In the genomic region with DNA sequence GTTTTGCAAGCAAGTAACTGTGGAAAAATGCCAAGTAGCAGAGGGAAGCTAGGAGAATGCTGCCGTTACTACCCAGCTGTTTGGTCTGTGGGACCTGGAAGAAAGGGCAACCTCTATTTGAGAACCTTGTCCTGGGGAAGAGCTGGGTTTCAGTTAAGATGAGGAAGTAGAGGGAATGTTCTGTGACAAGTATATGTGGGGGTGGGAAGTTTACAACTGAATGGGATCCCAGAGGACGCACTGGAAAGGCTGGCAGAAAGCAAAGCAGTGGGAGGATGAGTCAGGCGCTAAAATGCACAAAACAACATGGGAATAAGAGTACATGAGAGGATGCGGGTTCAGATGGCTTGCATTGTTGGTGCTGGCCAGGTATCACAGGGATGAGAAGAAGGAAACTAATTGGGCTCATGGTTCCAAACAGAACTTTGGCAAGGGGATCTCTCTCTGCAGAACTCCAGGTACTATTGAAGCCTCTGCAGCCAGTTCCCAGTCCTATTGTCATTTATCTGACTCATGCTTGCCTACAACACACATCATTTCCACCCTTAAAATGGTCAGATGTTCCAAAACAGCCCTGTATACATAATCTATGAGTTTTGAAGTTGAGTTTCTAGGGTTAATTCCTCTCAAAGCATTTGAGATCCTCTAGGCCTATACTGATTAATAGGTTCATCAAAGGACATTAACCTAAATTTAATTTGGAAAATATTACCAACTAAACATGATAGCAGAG, we compare ENCODE assay signal across 16 cellular contexts.
A peak's percentile ranks its signal among the peaks of the same experiment; 100 is the strongest.
DNase-seq lines count a peak whose midpoint lies in the region; ATAC-seq, FAIRE-seq and TF ChIP-seq lines count a peak whose summit lies in the region.
"Had no signal": no experiment of that assay in that cellular context is flagged by ENCODE, and none has a peak within 500 bp of the region (broad histone marks: within the 10 kb centered on the region; RNA-seq: fewer than 3 reads in every experiment).

No MANE protein-coding gene starts in this region.

- intact Hi-C loops in CD8-positive, alpha-beta T cell (cut with DNase I, micrococcal nuclease), result loop anchor here in 1 of 2 experiments (10.0 kb wide), 1 partner anchor 51 kb away; no protein-coding TSS in a partner anchor

- POLR2A ChIA-PET in H1 (lab: Charles Lee; ENCODE audit: partially characterized antibody), result no interaction called here
- POLR2A ChIA-PET in CD8-positive, alpha-beta T cell (lab: Charles Lee), result no interaction called here

- H3K36me3 ChIP-seq in BLaER1 (no peaks in the 10 kb centered on the region; the same call in 1 of the 2 replicates), H1 (ENCODE audit: control insufficient read depth in 2 of 4, insufficient read depth in 4 of 4, low read length in 3 of 4) (no peaks in the 10 kb centered on the region), trophoblast cell (ENCODE audit: control insufficient read depth in 1 of 2, insufficient read depth in 2 of 2, low read length in 2 of 2) (no peaks in the 10 kb centered on the region)
- no peaks in the 10 kb centered on the region for H3K36me3 ChIP-seq in CD8-positive, alpha-beta T cell (ENCODE audit: insufficient read depth, low read length)

- peaks cover 25% of the 10 kb centered on the region for H3K9me3 ChIP-seq in BLaER1
- 0 out of 4 replicates have a peak, but pooled peaks cover 0 to 3% of the 10 kb centered on the region in 2 experiments for H3K9me3 ChIP-seq in H1 (ENCODE audit: insufficient read depth in 2 of 2, low read depth in 1 of 2, low read length in 1 of 2)
- no peaks in the 10 kb centered on the region for H3K9me3 ChIP-seq in CD8-positive, alpha-beta T cell (ENCODE audit: low read length)
- H3K9me3 ChIP-seq in trophoblast cell (ENCODE audit: insufficient read depth, low read depth, low read length), result no peaks in the 10 kb centered on the region

- H3K79me1 ChIP-seq in H1 (ENCODE audit: low read depth, low read length), result no peaks in the 10 kb centered on the region
- H3K79me1 ChIP-seq in trophoblast cell (ENCODE audit: low read length), result no peaks in the 10 kb centered on the region

- H3K4ac ChIP-seq in H1 (replicated peaks; ENCODE audit: insufficient read length, low read depth, low read length), result no peak overlapping the region
- H3K4ac ChIP-seq in trophoblast cell (ENCODE audit: low read depth, low read length), result no peak overlapping the region

- H3K56ac ChIP-seq in H1 (replicated peaks; ENCODE audit: insufficient read length, low read depth, low read length), result no peak overlapping the region

- H3K27me3 ChIP-seq in BLaER1, result no peaks in the 10 kb centered on the region
- no peaks in the 10 kb centered on the region for H3K27me3 ChIP-seq in H1 (replicated peaks in 1 of 4; ENCODE audit: control insufficient read depth in 3 of 4, extremely low read depth in 1 of 4, insufficient read depth in 3 of 4, low read length in 3 of 4)
- no peaks in the 10 kb centered on the region for H3K27me3 ChIP-seq in CD8-positive, alpha-beta T cell (ENCODE audit: insufficient read depth, low read length)
- H3K27me3 ChIP-seq in trophoblast cell (ENCODE audit: insufficient read depth, low read length), result no peaks in the 10 kb centered on the region

- H2AK5ac ChIP-seq in H1 (ENCODE audit: low read depth, low read length) (no peak overlapping the region), trophoblast cell (ENCODE audit: low read length) (no peak overlapping the region)

- no peak overlapping the region for H3K4me3 Mint-ChIP-seq in CD8-positive, alpha-beta T cell
- H3K4me3 Mint-ChIP-seq in activated CD8-positive, alpha-beta memory T cell treated with anti-CD3 and anti-CD28 coated beads, Interleukin-2, amount 10 ng/mL, durations not matched to agents 7 days and 5 days, result no peak overlapping the region
- H3K4me3 Mint-ChIP-seq: central memory CD8-positive, alpha-beta T cell; stimulated activated memory B cell treated with anti-CD40 and anti-IgM and Interleukin-4, amounts not matched to agents 10 μg/mL and 1 μg/mL and 100 μg/mL, for 72 hours had no signal

- no peak overlapping the region for H4K8ac ChIP-seq in H1 (ENCODE audit: extremely low read depth, insufficient read depth, low read length)
- no peak overlapping the region for H4K8ac ChIP-seq in trophoblast cell (ENCODE audit: low read depth, low read length)

- H3K79me2 ChIP-seq in H1 (ENCODE audit: control insufficient read depth in 1 of 2, insufficient read depth in 2 of 2, low read length in 2 of 2) (no peaks in the 10 kb centered on the region), trophoblast cell (ENCODE audit: control insufficient read depth, insufficient read depth, low read length, poor library complexity) (no peaks in the 10 kb centered on the region)

- H3K27ac ChIP-seq in BLaER1 (peak overlapping the region; percentile 91), H1 (ENCODE audit: low read depth, low read length) (no peak overlapping the region), trophoblast cell (ENCODE audit: low read depth, low read length) (no peak overlapping the region)
- no peak overlapping the region for H3K27ac ChIP-seq in CD8-positive, alpha-beta T cell (ENCODE audit: low read depth, low read length)

- no peak overlapping the region; the same call in 1 of the 2 replicates for H2BK15ac ChIP-seq in H1 (ENCODE audit: low read length)

- H2BK5ac ChIP-seq in H1 (ENCODE audit: low read depth, low read length) (peak overlapping the region; percentile 38; the same call in 1 of the 2 replicates), trophoblast cell (ENCODE audit: low read depth, low read length, poor library complexity) (no peak overlapping the region)

- H3K9me3 Mint-ChIP-seq in CD8-positive, alpha-beta T cell, result no peaks in the 10 kb centered on the region
- H3K9me3 Mint-ChIP-seq in activated CD8-positive, alpha-beta memory T cell treated with anti-CD3 and anti-CD28 coated beads, Interleukin-2, amount 10 ng/mL, durations not matched to agents 7 days and 5 days (ENCODE audit: low read depth), result no peaks in the 10 kb centered on the region
- H3K9me3 Mint-ChIP-seq: central memory CD8-positive, alpha-beta T cell; stimulated activated memory B cell treated with anti-CD40 and anti-IgM and Interleukin-4, amounts not matched to agents 10 μg/mL and 1 μg/mL and 100 μg/mL, for 72 hours had no signal

- H3K23me2 ChIP-seq in H1 (ENCODE audit: low read depth, low read length), result no peaks in the 10 kb centered on the region

- CTCF ChIA-PET in H1 (lab: Charles Lee; ENCODE audit: partially characterized antibody), result interaction anchor here (0.7 kb wide), 1 partner anchor 13 kb away, joined by 3 read pairs; no protein-coding TSS in a partner anchor
- CTCF ChIA-PET in CD8-positive, alpha-beta T cell (lab: Charles Lee), result no interaction called here
- CTCF ChIA-PET in activated CD8-positive, alpha-beta memory T cell treated with anti-CD3 and anti-CD28 coated beads, Interleukin-2, amount 10 ng/mL, durations not matched to agents 7 days and 5 days (lab: Charles Lee), result no interaction called here

- H2BK20ac ChIP-seq in H1 (ENCODE audit: low read length), result no peak overlapping the region; the same call in 1 of the 2 replicates

- H3K9ac ChIP-seq in BLaER1 (peak overlapping the region; percentile 77; the same call in 1 of the 2 replicates), H1 (replicated peaks in 1 of 4; ENCODE audit: extremely low read depth in 1 of 4, low read depth in 3 of 4, low read length in 3 of 4) (no peak overlapping the region), trophoblast cell (ENCODE audit: low read length) (no peak overlapping the region)

- H3K23ac ChIP-seq in H1 (ENCODE audit: insufficient read length), result no peak overlapping the region
- no peak overlapping the region for H3K23ac ChIP-seq in trophoblast cell (ENCODE audit: low read length)

- DNase-seq in LHCN-M2 (ENCODE audit: low read depth) (peak; percentile 82), H1 (ENCODE audit: low read depth in 1 of 2, low spot score in 2 of 2) (no peak), myocyte (ENCODE audit: low read depth) (peak; percentile 62), trophoblast cell (no peak)
- DNase-seq in CD8-positive, alpha-beta T cell, result no peak
- no peak for DNase-seq in activated CD8-positive, alpha-beta memory T cell treated with anti-CD3 and anti-CD28 coated beads, Interleukin-2, amount 10 ng/mL, durations not matched to agents 7 days and 5 days
- DNase-seq: activated CD4-positive, alpha-beta T cell treated with anti-CD3 and anti-CD28 coated beads for 1 hour; C1 segment of cervical spinal cord; GF-D8; kidney; NCI-H1436 had no signal

- TF ChIP-seq RAD21 in H1 (IDR thresholded peaks at IDR 0.05 in 1 of 2, conservative IDR thresholded peaks at IDR 0.05 in 1 of 2; ENCODE audit: low read depth in 2 of 2, low read length in 2 of 2), result no peak

- no peak for TF ChIP-seq POLR2A in H1 (IDR thresholded peaks at IDR 0.05; ENCODE audit: control extremely low read depth in 1 of 2, low read depth in 2 of 2, low read length in 2 of 2)

- no peak for FAIRE-seq in H1 (lab: Jason Lieb, UNC)
- FAIRE-seq: kidney had no signal

- H3K4me1 ChIP-seq in BLaER1 (peaks cover 94% of the 10 kb centered on the region), H1 (replicated peaks in 1 of 4; ENCODE audit: control insufficient read depth in 3 of 4, insufficient read depth in 4 of 4, low read length in 3 of 4) (peaks cover 4 to 24% (median 20%) of the 10 kb centered on the region in 4 experiments), trophoblast cell (ENCODE audit: control insufficient read depth in 1 of 2, insufficient read depth in 2 of 2, low read length in 2 of 2) (peaks cover 0 to 9% of the 10 kb centered on the region in 2 experiments)
- peaks cover 36% of the 10 kb centered on the region for H3K4me1 ChIP-seq in CD8-positive, alpha-beta T cell (ENCODE audit: insufficient read depth, low read length)

- H4K5ac ChIP-seq in H1 (ENCODE audit: insufficient read length, low read depth, low read length), result no peak overlapping the region

- no peaks in the 10 kb centered on the region for H4K20me1 ChIP-seq in BLaER1
- no peaks in the 10 kb centered on the region for H4K20me1 ChIP-seq in H1 (replicated peaks in 1 of 2; ENCODE audit: control insufficient read depth in 1 of 2, insufficient read depth in 2 of 2, low read length in 2 of 2)

- H3K18ac ChIP-seq in H1 (ENCODE audit: extremely low read depth, low read length), result peak overlapping the region; percentile 16; the same call in 1 of the 2 replicates
- H3K18ac ChIP-seq in trophoblast cell (ENCODE audit: low read length), result no peak overlapping the region

- no peak overlapping the region for H4K91ac ChIP-seq in H1 (replicated peaks; ENCODE audit: insufficient read length, low read length)
- no peak overlapping the region for H4K91ac ChIP-seq in trophoblast cell (ENCODE audit: low read depth, low read length)

- ATAC-seq in CD8-positive, alpha-beta T cell, result no peak
- ATAC-seq in HG02884 (IDR thresholded peaks at IDR 0.05; ENCODE audit: unreplicated experiment), result no peak
- ATAC-seq in activated CD8-positive, alpha-beta memory T cell treated with anti-CD3 and anti-CD28 coated beads, Interleukin-2, amount 10 ng/mL, durations not matched to agents 7 days and 5 days, result no peak
- ATAC-seq: esophagus mucosa; stimulated activated memory B cell treated with anti-CD40 and anti-IgM and Interleukin-4, amounts not matched to agents 10 μg/mL and 1 μg/mL and 100 μg/mL, for 72 hours had no signal

- H3K4me2 ChIP-seq in BLaER1 (peak overlapping the region; percentile 79), H1 (ENCODE audit: insufficient read depth in 1 of 2, low read depth in 2 of 2, low read length in 2 of 2) (peak overlapping the region in 1 of 2 experiments; percentile 40; a peak in 2 of 4 replicates), trophoblast cell (ENCODE audit: low read length) (no peak overlapping the region)

- no peak overlapping the region for H2BK120ac ChIP-seq in H1 (replicated peaks; ENCODE audit: low read depth, low read length)
- no peak overlapping the region for H2BK120ac ChIP-seq in trophoblast cell (ENCODE audit: insufficient read depth, low read length, poor library complexity)

- WGBS in H1 (ENCODE audit: extremely low coverage in 1 of 2, insufficient coverage in 1 of 2, insufficient read length in 1 of 2, insufficient replicate concordance in 2 of 2, low coverage in 1 of 2, low lambda C conversion rate in 2 of 2, missing lambda C conversion rate in 1 of 2), 2 experiments, result 73% methylated on average over 4 of the region's 4 CpGs; no CpG with 5 or more reads in 1 of the 2 experiments
- WGBS in trophoblast cell (ENCODE audit: extremely low coverage, insufficient coverage, insufficient read length), result no CpG with 5 or more reads among the region's 4 CpGs

- H3K4me3 ChIP-seq in BLaER1 (peak overlapping the region; percentile 29; the same call in 1 of the 2 replicates), H1 (ENCODE audit: extremely low read depth in 1 of 4, insufficient read depth in 2 of 4, low read depth in 3 of 4, low read length in 4 of 4) (no peak overlapping the region), trophoblast cell (ENCODE audit: low read depth, low read length) (no peak overlapping the region)
- no peak overlapping the region for H3K4me3 ChIP-seq in CD8-positive, alpha-beta T cell (ENCODE audit: low read depth, low read length)

- H3K4me1 Mint-ChIP-seq in CD8-positive, alpha-beta T cell (ENCODE audit: low read depth), result peaks cover 29% of the 10 kb centered on the region
- H3K4me1 Mint-ChIP-seq in activated CD8-positive, alpha-beta memory T cell treated with anti-CD3 and anti-CD28 coated beads, Interleukin-2, amount 10 ng/mL, durations not matched to agents 7 days and 5 days, result peaks cover 4% of the 10 kb centered on the region

- no peak overlapping the region for H3K27ac Mint-ChIP-seq in CD8-positive, alpha-beta T cell
- H3K27ac Mint-ChIP-seq in activated CD8-positive, alpha-beta memory T cell treated with anti-CD3 and anti-CD28 coated beads, Interleukin-2, amount 10 ng/mL, durations not matched to agents 7 days and 5 days, result no peak overlapping the region
- H3K27ac Mint-ChIP-seq: stimulated activated memory B cell treated with anti-CD40 and anti-IgM and Interleukin-4, amounts not matched to agents 10 μg/mL and 1 μg/mL and 100 μg/mL, for 72 hours had no signal

- H3K14ac ChIP-seq in H1 (ENCODE audit: insufficient read length) (no peak overlapping the region), trophoblast cell (ENCODE audit: low read length) (no peak overlapping the region)

- no peak overlapping the region for H4K12ac ChIP-seq in trophoblast cell (ENCODE audit: low read depth, low read length)

- H2AFZ ChIP-seq in H1 (ENCODE audit: low read length), result peak overlapping the region; percentile 88; the same call in 1 of the 2 replicates
- H2AFZ ChIP-seq in trophoblast cell (ENCODE audit: insufficient read depth, low read length, poor library complexity), result no peak overlapping the region

- no peaks in the 10 kb centered on the region for H3K36me3 Mint-ChIP-seq in CD8-positive, alpha-beta T cell
- no peaks in the 10 kb centered on the region for H3K36me3 Mint-ChIP-seq in activated CD8-positive, alpha-beta memory T cell treated with anti-CD3 and anti-CD28 coated beads, Interleukin-2, amount 10 ng/mL, durations not matched to agents 7 days and 5 days
- H3K36me3 Mint-ChIP-seq: stimulated activated memory B cell treated with anti-CD40 and anti-IgM and Interleukin-4, amounts not matched to agents 10 μg/mL and 1 μg/mL and 100 μg/mL, for 72 hours had no signal

- TF ChIP-seq CTCF in H1 (IDR thresholded peaks at IDR 0.05; ENCODE audit: control extremely low read depth in 1 of 3, insufficient read depth in 1 of 3, low read depth in 1 of 3, low read length in 3 of 3), result no peak
- TF ChIP-seq CTCF in CD8-positive, alpha-beta T cell (IDR thresholded peaks at IDR 0.05), result no peak

- H2BK12ac ChIP-seq in H1 (ENCODE audit: low read depth, low read length) (no peak overlapping the region; the same call in 1 of the 2 replicates), trophoblast cell (ENCODE audit: low read length) (no peak overlapping the region)

- TF ChIP-seq EP300 in H1 (IDR thresholded peaks at IDR 0.05; ENCODE audit: borderline replicate concordance in 1 of 2, low read depth in 2 of 2, low read length in 2 of 2), result no peak

- H3K27me3 Mint-ChIP-seq in CD8-positive, alpha-beta T cell (ENCODE audit: low read depth), result no peaks in the 10 kb centered on the region
- H3K27me3 Mint-ChIP-seq in activated CD8-positive, alpha-beta memory T cell treated with anti-CD3 and anti-CD28 coated beads, Interleukin-2, amount 10 ng/mL, durations not matched to agents 7 days and 5 days, result peaks cover 5% of the 10 kb centered on the region
- H3K27me3 Mint-ChIP-seq: central memory CD8-positive, alpha-beta T cell; stimulated activated memory B cell treated with anti-CD40 and anti-IgM and Interleukin-4, amounts not matched to agents 10 μg/mL and 1 μg/mL and 100 μg/mL, for 72 hours had no signal

Comparison
In these comparisons a context has a peak if more than half of its experiments do, and no peak if none do; other contexts are left out.
1. DNase-seq: peak in LHCN-M2 (single experiment) and myocyte (single experiment); none in H1 (0 of 2), CD8-positive, alpha-beta T cell (0 of 7), trophoblast cell (0 of 2) and activated CD8-positive, alpha-beta memory T cell treated with anti-CD3 and anti-CD28 coated beads, Interleukin-2, amount 10 ng/mL, durations not matched to agents 7 days and 5 days (single experiment).